Comparison of ENCODE assay signal across 17 cellular contexts in genomic region chr1:70038025-70038424, GRCh38.
A peak's percentile ranks its signal among the peaks of the same experiment; 100 is the strongest.
DNase-seq lines count a peak whose midpoint lies in the region; ATAC-seq, FAIRE-seq and TF ChIP-seq lines count a peak whose summit lies in the region.
"Had no signal": no experiment of that assay in that cellular context is flagged by ENCODE, and none has a peak within 500 bp of the region (broad histone marks: within the 10 kb centered on the region; RNA-seq: fewer than 3 reads in every experiment).

No MANE protein-coding gene starts in this region.

- H3K9me3 ChIP-seq in IMR-90 (ENCODE audit: control insufficient read depth, insufficient read depth, low read length) (no peaks in the 10 kb centered on the region), trophoblast cell (ENCODE audit: insufficient read depth, low read depth, low read length) (no peaks in the 10 kb centered on the region), pancreas (no peaks in the 10 kb centered on the region)
- H3K9me3 ChIP-seq: sigmoid colon had no signal

- no peak overlapping the region for H3K27ac Mint-ChIP-seq in activated CD8-positive, alpha-beta T cell treated with anti-CD3 and anti-CD28 coated beads, Interleukin-2, amount 10 ng/mL, durations not matched to agents 7 days and 5 days
- H3K27ac Mint-ChIP-seq: activated naive CD8-positive, alpha-beta T cell; natural killer cell treated with Interleukin-12 subunit alpha and Interleukin-12 subunit beta and Interleukin-15 and Interleukin-18, amount 100 ng/mL, for 72 hours had no signal

- intact Hi-C loops in IMR-90 (cut with micrococcal nuclease) (loop anchor here (10.0 kb wide), 1 partner anchor 187 kb away; the partner anchor contains the start of gene SRSF11), pancreas (cut with DNase I) (no loop called here)

- H3K56ac ChIP-seq in IMR-90 (ENCODE audit: extremely low read depth, insufficient read depth, low read length), result no peak overlapping the region

- H3K27ac ChIP-seq in IMR-90 (ENCODE audit: insufficient read depth, low read length) (no peak overlapping the region), epithelial cell of prostate (no peak overlapping the region), trophoblast cell (ENCODE audit: low read depth, low read length) (no peak overlapping the region), pancreas (no peak overlapping the region)
- H3K27ac ChIP-seq: dorsolateral prefrontal cortex, sigmoid colon had no signal

- H4K91ac ChIP-seq in IMR-90 (ENCODE audit: insufficient read depth, low read depth, low read length) (no peak overlapping the region), trophoblast cell (ENCODE audit: low read depth, low read length) (no peak overlapping the region)

- H3K79me2 ChIP-seq in trophoblast cell (ENCODE audit: control insufficient read depth, insufficient read depth, low read length, poor library complexity), result no peaks in the 10 kb centered on the region

- H3K14ac ChIP-seq in IMR-90 (replicated peaks; ENCODE audit: low read depth, low read length) (no peak overlapping the region), trophoblast cell (ENCODE audit: low read length) (no peak overlapping the region)

- no peak overlapping the region for H2BK12ac ChIP-seq in trophoblast cell (ENCODE audit: low read length)

- H3K9me3 Mint-ChIP-seq in activated CD8-positive, alpha-beta T cell treated with anti-CD3 and anti-CD28 coated beads, Interleukin-2, amount 10 ng/mL, durations not matched to agents 7 days and 5 days (ENCODE audit: insufficient read depth), result no peaks in the 10 kb centered on the region

- BruUV-seq in IMR-90 (replicated peaks; lab: Mats Ljungman, UMichigan), result no TSS peak

- no peak overlapping the region for H2AK9ac ChIP-seq in IMR-90 (replicated peaks; ENCODE audit: low read depth, low read length, poor library complexity)

- no peak overlapping the region for H4K8ac ChIP-seq in IMR-90 (ENCODE audit: low read depth in 2 of 2, low read length in 2 of 2)
- H4K8ac ChIP-seq in trophoblast cell (ENCODE audit: low read depth, low read length), result no peak overlapping the region

- no peaks in the 10 kb centered on the region for H3K9me1 ChIP-seq in IMR-90 (ENCODE audit: insufficient read depth, low read length)

- H3K23ac ChIP-seq in IMR-90 (ENCODE audit: low read depth, low read length) (no peak overlapping the region), trophoblast cell (ENCODE audit: low read length) (no peak overlapping the region)

- H3K36me3 Mint-ChIP-seq in activated CD8-positive, alpha-beta T cell treated with anti-CD3 and anti-CD28 coated beads, Interleukin-2, amount 10 ng/mL, durations not matched to agents 7 days and 5 days (ENCODE audit: low read depth), result no peaks in the 10 kb centered on the region
- H3K36me3 Mint-ChIP-seq: activated naive CD8-positive, alpha-beta T cell; CD4-positive, CD25-positive, alpha-beta regulatory T cell; natural killer cell treated with Interleukin-12 subunit alpha and Interleukin-12 subunit beta and Interleukin-15 and Interleukin-18, amount 100 ng/mL, for 72 hours had no signal

- POLR2A ChIA-PET in IMR-90 (lab: Charles Lee; ENCODE audit: unreplicated experiment), result no interaction called here
- POLR2A ChIA-PET in activated CD8-positive, alpha-beta T cell treated with anti-CD3 and anti-CD28 coated beads, Interleukin-2, amount 10 ng/mL, durations not matched to agents 7 days and 5 days (lab: Charles Lee), result no interaction called here

- CTCF ChIA-PET in IMR-90 (lab: Yijun Ruan, JAX), result no interaction called here
- CTCF ChIA-PET in activated CD8-positive, alpha-beta T cell treated with anti-CD3 and anti-CD28 coated beads, Interleukin-2, amount 10 ng/mL, durations not matched to agents 7 days and 5 days (lab: Charles Lee), result no interaction called here

- no peak overlapping the region for H3K4me3 ChIP-seq in IMR-90 (ENCODE audit: insufficient read depth, low read depth, low read length)
- H3K4me3 ChIP-seq in trophoblast cell (ENCODE audit: low read depth, low read length), result no peak overlapping the region
- no peak overlapping the region for H3K4me3 ChIP-seq in pancreas
- H3K4me3 ChIP-seq: dorsolateral prefrontal cortex, sigmoid colon had no signal

- H3K36me3 ChIP-seq in IMR-90 (ENCODE audit: control insufficient read depth, insufficient read depth, low read length), result no peaks in the 10 kb centered on the region
- no peaks in the 10 kb centered on the region for H3K36me3 ChIP-seq in trophoblast cell (ENCODE audit: control insufficient read depth in 1 of 2, insufficient read depth in 2 of 2, low read length in 2 of 2)
- no peaks in the 10 kb centered on the region for H3K36me3 ChIP-seq in pancreas
- H3K36me3 ChIP-seq: sigmoid colon had no signal

- ATAC-seq in IMR-90 (ENCODE audit: low read depth) (no peak), pancreas (no peak)
- ATAC-seq in activated CD8-positive, alpha-beta T cell treated with anti-CD3 and anti-CD28 coated beads, Interleukin-2, amount 10 ng/mL, durations not matched to agents 7 days and 5 days, result no peak
- ATAC-seq: HCT116; left lobe of liver; natural killer cell treated with Interleukin-12 subunit alpha and Interleukin-12 subunit beta and Interleukin-15 and Interleukin-18, amount 100 ng/mL, for 72 hours had no signal

- no peak overlapping the region for H2BK120ac ChIP-seq in IMR-90 (ENCODE audit: low read depth, low read length)
- no peak overlapping the region for H2BK120ac ChIP-seq in trophoblast cell (ENCODE audit: insufficient read depth, low read length, poor library complexity)

- H4K20me1 ChIP-seq in IMR-90 (ENCODE audit: insufficient read depth, low read length), result no peaks in the 10 kb centered on the region

- H3K4me1 ChIP-seq in IMR-90 (ENCODE audit: control insufficient read depth, insufficient read depth, low read length), result no peaks in the 10 kb centered on the region
- H3K4me1 ChIP-seq in trophoblast cell (ENCODE audit: control insufficient read depth in 1 of 2, insufficient read depth in 2 of 2, low read length in 2 of 2), result peaks cover 2 to 7% of the 10 kb centered on the region in 2 experiments
- H3K4me1 ChIP-seq in pancreas, result no peaks in the 10 kb centered on the region
- H3K4me1 ChIP-seq: sigmoid colon had no signal

- H3K4ac ChIP-seq in IMR-90 (ENCODE audit: low read depth, low read length) (no peak overlapping the region; the same call in 1 of the 2 replicates), trophoblast cell (ENCODE audit: low read depth, low read length) (no peak overlapping the region)

- H3K18ac ChIP-seq in IMR-90 (ENCODE audit: low read depth, low read length), result no peak overlapping the region
- no peak overlapping the region for H3K18ac ChIP-seq in trophoblast cell (ENCODE audit: low read length)

- no peak overlapping the region for H4K5ac ChIP-seq in IMR-90 (ENCODE audit: low read depth, low read length)

- in situ Hi-C loops in IMR-90 (cut with MboI; ENCODE audit: low sequenced_read_pairs), result loop anchor here (25.0 kb wide), 1 partner anchor 99 kb away; no protein-coding TSS in a partner anchor

- H3K9ac ChIP-seq in IMR-90 (ENCODE audit: low read depth, low read length) (no peak overlapping the region), trophoblast cell (ENCODE audit: low read length) (no peak overlapping the region)

- H2AK5ac ChIP-seq in IMR-90 (ENCODE audit: low read depth, low read length) (no peak overlapping the region), trophoblast cell (ENCODE audit: low read length) (no peak overlapping the region)

- H3K4me2 ChIP-seq in IMR-90 (ENCODE audit: low read depth, low read length), result no peak overlapping the region
- no peak overlapping the region for H3K4me2 ChIP-seq in trophoblast cell (ENCODE audit: low read length)

- no peak overlapping the region for H2BK15ac ChIP-seq in IMR-90 (ENCODE audit: low read depth, low read length)

- whole genome bisulfite sequencing in IMR-90 (ENCODE audit: extremely low coverage in 2 of 2, insufficient read length in 1 of 2), 2 experiments, result 94% methylated on average over 10 of the region's 10 CpGs; no CpG with 5 or more reads in 1 of the 2 experiments
- WGBS in trophoblast cell (ENCODE audit: extremely low coverage, insufficient coverage, insufficient read length), result no CpG with 5 or more reads among the region's 10 CpGs
- 75 to 89% methylated on average over 10 of the region's 10 CpGs for WGBS in pancreas, 2 donors

- TF ChIP-seq RAD21 in IMR-90 (IDR thresholded peaks at IDR 0.05; ENCODE audit: low read length), result no peak

- no peak overlapping the region for H3K4me3 Mint-ChIP-seq in activated CD8-positive, alpha-beta T cell treated with anti-CD3 and anti-CD28 coated beads, Interleukin-2, amount 10 ng/mL, durations not matched to agents 7 days and 5 days
- H3K4me3 Mint-ChIP-seq: activated naive CD8-positive, alpha-beta T cell; CD4-positive, CD25-positive, alpha-beta regulatory T cell; natural killer cell treated with Interleukin-12 subunit alpha and Interleukin-12 subunit beta and Interleukin-15 and Interleukin-18, amount 100 ng/mL, for 72 hours had no signal

- H3K4me1 Mint-ChIP-seq in activated CD8-positive, alpha-beta T cell treated with anti-CD3 and anti-CD28 coated beads, Interleukin-2, amount 10 ng/mL, durations not matched to agents 7 days and 5 days (ENCODE audit: low read depth), result no peaks in the 10 kb centered on the region
- H3K4me1 Mint-ChIP-seq: CD4-positive, CD25-positive, alpha-beta regulatory T cell had no signal

- no peak overlapping the region for H2BK20ac ChIP-seq in IMR-90 (ENCODE audit: low read depth, low read length)

- TF ChIP-seq POLR2A in IMR-90 (IDR thresholded peaks at IDR 0.05; ENCODE audit: low read depth, low read length), result no peak

- H2AFZ ChIP-seq in IMR-90 (replicated peaks; ENCODE audit: low read length, poor library complexity), result peak overlapping the region; percentile 35
- H2AFZ ChIP-seq in trophoblast cell (ENCODE audit: insufficient read depth, low read length, poor library complexity), result no peak overlapping the region

- no peaks in the 10 kb centered on the region for H3K79me1 ChIP-seq in IMR-90 (ENCODE audit: low read depth in 1 of 2, low read length in 2 of 2)
- H3K79me1 ChIP-seq in trophoblast cell (ENCODE audit: low read length), result no peaks in the 10 kb centered on the region

- TF ChIP-seq CTCF in IMR-90 (conservative IDR thresholded peaks at IDR 0.05; ENCODE audit: low read depth, low read length) (no peak), pancreas (IDR thresholded peaks at IDR 0.05) (no peak)

- H2BK5ac ChIP-seq in IMR-90 (ENCODE audit: low read depth, low read length, poor library complexity, severe bottlenecking), result no peak overlapping the region
- no peak overlapping the region for H2BK5ac ChIP-seq in trophoblast cell (ENCODE audit: low read depth, low read length, poor library complexity)

- H3K27me3 Mint-ChIP-seq in activated CD8-positive, alpha-beta T cell treated with anti-CD3 and anti-CD28 coated beads, Interleukin-2, amount 10 ng/mL, durations not matched to agents 7 days and 5 days (ENCODE audit: low read depth), result no peaks in the 10 kb centered on the region
- H3K27me3 Mint-ChIP-seq: activated naive CD8-positive, alpha-beta T cell; CD4-positive, CD25-positive, alpha-beta regulatory T cell; natural killer cell treated with Interleukin-12 subunit alpha and Interleukin-12 subunit beta and Interleukin-15 and Interleukin-18, amount 100 ng/mL, for 72 hours had no signal

- dilution Hi-C loops in IMR-90 (cut with HindIII; ENCODE audit: low sequenced_read_pairs, unreplicated experiment), result no loop called here

- FAIRE-seq in pancreas (lab: Jason Lieb, UNC), result no peak

- H3K27me3 ChIP-seq in IMR-90 (ENCODE audit: control insufficient read depth, insufficient read depth, low read length) (no peaks in the 10 kb centered on the region), trophoblast cell (ENCODE audit: insufficient read depth, low read length) (no peaks in the 10 kb centered on the region), pancreas (no peaks in the 10 kb centered on the region)
- H3K27me3 ChIP-seq: dorsolateral prefrontal cortex, sigmoid colon had no signal

- DNase-seq in IMR-90 (no peak), RPMI7951 (ENCODE audit: low read depth) (peak; percentile 88), epithelial cell of prostate (ENCODE audit: low read depth, low spot score) (peak; percentile 41), trophoblast cell (peak; percentile 96 to 98), pancreas (no peak), occipital lobe (lab: John Stamatoyannopoulos, UW) (no peak)
- DNase-seq in activated CD8-positive, alpha-beta T cell treated with anti-CD3 and anti-CD28 coated beads, Interleukin-2, amount 10 ng/mL, durations not matched to agents 7 days and 5 days, result no peak
- DNase-seq: CD4-positive, CD25-positive, alpha-beta regulatory T cell; dorsolateral prefrontal cortex; GF-D8; NCI-H510A; sigmoid colon; substantia nigra had no signal

- H4K12ac ChIP-seq in trophoblast cell (ENCODE audit: low read depth, low read length), result no peak overlapping the region

Comparison
In these comparisons a context has a peak if more than half of its experiments do, and no peak if none do; other contexts are left out.
1. DNase-seq: peak in RPMI7951 (single experiment), epithelial cell of prostate (single experiment) and trophoblast cell (2 of 2); none in IMR-90 (single experiment), pancreas (0 of 6), occipital lobe (single experiment) and activated CD8-positive, alpha-beta T cell treated with anti-CD3 and anti-CD28 coated beads, Interleukin-2, amount 10 ng/mL, durations not matched to agents 7 days and 5 days (single experiment).